Comparison of ENCODE assay signal across 8 cellular contexts in genomic region chr10:68721673-68721963, GRCh38. TPM values are rescaled to one million over a fixed set of nuclear protein-coding genes. Genes with fewer than 3 reads are reported as not detected.
A peak's percentile ranks its signal among the peaks of the same experiment; 100 is the strongest.
DNase-seq lines count a peak whose midpoint lies in the region; ATAC-seq and TF ChIP-seq lines count a peak whose summit lies in the region.

No MANE protein-coding gene starts in this region.

- H3K4me1 ChIP-seq in ascending aorta (peaks cover 0 to 10% of the 10 kb centered on the region in 2 donors), left lung (peaks cover 9 to 16% of the 10 kb centered on the region in 2 donors), tibial artery (peaks cover 0 to 13% (median 6%) of the 10 kb centered on the region in 4 donors)

- H3K9me3 ChIP-seq in ascending aorta = no peaks in the 10 kb centered on the region
- no peaks in the 10 kb centered on the region for H3K9me3 ChIP-seq in left lung
- H3K9me3 ChIP-seq in tibial artery = no peaks in the 10 kb centered on the region

- ATAC-seq in HG03095 (IDR thresholded peaks at IDR 0.05; ENCODE audit: unreplicated experiment) = peak; percentile 19
- ATAC-seq in left lung = peak; percentile 29
- no peak for ATAC-seq in HG02678 (IDR thresholded peaks at IDR 0.05; ENCODE audit: unreplicated experiment)

- peak overlapping the region; percentile 91 to 97 for H3K27ac ChIP-seq in ascending aorta
- H3K27ac ChIP-seq in left lung = peak overlapping the region; percentile 94 to 95
- H3K27ac ChIP-seq in tibial artery = peak overlapping the region; percentile 96

- H3K4me3 ChIP-seq in GM12864 (ENCODE audit: low read depth, low read length) = peak overlapping the region; percentile 85
- peak overlapping the region; percentile 83 to 91 for H3K4me3 ChIP-seq in ascending aorta
- H3K4me3 ChIP-seq in left lung = peak overlapping the region; percentile 84 to 86
- peak overlapping the region; percentile 96 to 99 for H3K4me3 ChIP-seq in tibial artery

- H3K27me3 ChIP-seq in ascending aorta = no peaks in the 10 kb centered on the region
- H3K27me3 ChIP-seq in left lung = no peaks in the 10 kb centered on the region
- no peaks in the 10 kb centered on the region for H3K27me3 ChIP-seq in tibial artery

- TF ChIP-seq CTCF in GM12864 (IDR thresholded peaks at IDR 0.05; ENCODE audit: low read depth, low read length, missing control alignments) (no peak), ascending aorta (IDR thresholded peaks at IDR 0.05) (no peak), left lung (IDR thresholded peaks at IDR 0.05) (no peak), tibial artery (IDR thresholded peaks at IDR 0.05) (no peak)

- intact Hi-C loops in ascending aorta (cut with DNase I) (loop anchor here (1.0 to 5.0 kb wide), 6 partner anchors 159 to 401 kb away; partner anchors contain the start of genes DDX50, RUFY2, SLC25A16 and TET1), left lung (cut with DNase I) (no loop called here), tibial artery (cut with DNase I; ENCODE audit: low total_unique reads) (no loop called here)

- DNase-seq in GM12864 (ENCODE audit: low read depth) = no peak
- no peak for DNase-seq in ascending aorta (ENCODE audit: low spot score in 2 of 2)
- no peak for DNase-seq in left lung
- DNase-seq in tibial artery = peak; percentile 23 to 67
- no peak for DNase-seq in NCI-H1436 (lab: John Stamatoyannopoulos, UW)
- no peak for DNase-seq in OCI-M2 (lab: John Stamatoyannopoulos, UW; ENCODE audit: unreplicated experiment)

- peaks cover 6 to 30% of the 10 kb centered on the region in 2 donors for H3K36me3 ChIP-seq in ascending aorta
- H3K36me3 ChIP-seq in left lung = peaks cover 0 to 36% of the 10 kb centered on the region in 2 donors
- peaks cover 20 to 33% (median 29%) of the 10 kb centered on the region in 3 donors for H3K36me3 ChIP-seq in tibial artery

RNA-seq across cellular contexts. Expression of gene CCAR1, which starts 0.6 kb away (rescaled TPM):
- total RNA-seq in ascending aorta (9.5 TPM), left lung (10 to 100 TPM; 44.5 to 57.9 TPM)

Comparison
In these comparisons a context has a peak if more than half of its experiments do, and no peak if none do; other contexts are left out.
1. DNase-seq: peak in tibial artery (2 of 2); none in GM12864 (single experiment), ascending aorta (0 of 2), left lung (0 of 2), NCI-H1436 (single experiment) and OCI-M2 (single experiment).
2. Peak in every context shown above with its lines, with median percentiles within 50 percentile points of each other: H3K4me3 ChIP-seq and H3K27ac ChIP-seq.